ENCODE assay signal across 8 cellular contexts in the genomic region with DNA sequence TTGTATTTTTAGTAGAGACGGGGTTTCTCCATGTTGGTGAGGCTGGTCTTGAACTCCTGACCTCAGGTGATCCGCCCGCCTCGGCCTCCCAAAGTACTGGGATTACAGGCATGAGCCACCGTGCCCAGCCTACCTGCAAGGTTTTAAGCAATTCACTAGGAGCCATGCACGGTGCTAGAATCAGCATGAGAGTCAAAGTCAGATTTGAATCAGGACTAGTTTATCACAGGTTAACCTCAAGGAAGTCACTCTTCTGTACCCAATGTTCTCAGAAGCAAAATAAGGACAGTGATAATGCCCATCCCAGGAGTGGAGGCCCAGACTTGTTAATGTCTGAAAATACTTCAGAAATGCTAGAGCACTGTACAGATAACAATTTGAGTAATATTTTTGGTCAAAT. TPM values are rescaled to one million over a fixed set of nuclear protein-coding genes. Genes with fewer than 3 reads are reported as not detected.
DNase-seq lines count a peak whose midpoint lies in the region; ATAC-seq lines count a peak whose summit lies in the region.
"Not testable (repeated sequence)": the region's sequence is repeated elsewhere in the genome, so short reads cannot be mapped to it uniquely, and the experiment has no call there.

No MANE protein-coding gene starts in this region.

- not testable (repeated sequence) for DNase-seq in CD4-positive, CD25-positive, alpha-beta regulatory T cell; Jurkat, Clone E6-1 (ENCODE audit: low read depth, low spot score); activated T-cell treated with anti-CD3 and anti-CD28 coated beads, Interleukin-2, amount 50 U/mL, for 72 hours; activated naive CD8-positive, alpha-beta T cell treated with anti-CD3 and anti-CD28 coated beads, Interleukin-2, amount 10 ng/mL, durations not matched to agents 7 days and 5 days; naive thymus-derived CD4-positive, alpha-beta T cell
- peak; percentile 33 for DNase-seq in activated CD4-positive, alpha-beta memory T cell treated with anti-CD3 and anti-CD28 coated beads for 36 hours

- not testable (repeated sequence) for ATAC-seq in CD4-positive, CD25-positive, alpha-beta regulatory T cell (ENCODE audit: low read depth in 2 of 2)
- ATAC-seq in activated T-cell treated with anti-CD3 and anti-CD28 coated beads, Interleukin-2, amount 50 U/mL, for 72 hours (replicated peaks in 1 of 2), result peak; percentile 75 to 77
- ATAC-seq in activated naive CD8-positive, alpha-beta T cell treated with anti-CD3 and anti-CD28 coated beads, Interleukin-2, amount 10 ng/mL, durations not matched to agents 7 days and 5 days (ENCODE audit: low read depth), result peak; percentile 10
- ATAC-seq in naive thymus-derived CD4-positive, alpha-beta T cell, result peak; percentile 43

- POLR2A ChIA-PET in activated CD4-positive, alpha-beta memory T cell treated with anti-CD3 and anti-CD28 coated beads for 36 hours (lab: Charles Lee), result interaction anchor here (0.6 to 0.8 kb wide), 2 partner anchors 90 to 264 kb away, joined by 3 read pairs; no protein-coding TSS in a partner anchor
- POLR2A ChIA-PET in activated naive CD8-positive, alpha-beta T cell treated with anti-CD3 and anti-CD28 coated beads, Interleukin-2, amount 10 ng/mL, durations not matched to agents 7 days and 5 days (lab: Charles Lee); naive thymus-derived CD4-positive, alpha-beta T cell (lab: Charles Lee): not testable (repeated sequence)

- H3K9me3 Mint-ChIP-seq in CD4-positive, CD25-positive, alpha-beta regulatory T cell; T-helper 1 cell treated with Interleukin-12 subunit alpha and Interleukin-12 subunit beta and Interleukin-4 antibody, amounts not matched to agents 30 μg/mL and 1 μg/mL, for 36 hours; activated CD4-positive, alpha-beta memory T cell treated with anti-CD3 and anti-CD28 coated beads for 36 hours; activated T-cell treated with anti-CD3 and anti-CD28 coated beads, Interleukin-2, amount 50 U/mL, for 72 hours; activated naive CD8-positive, alpha-beta T cell treated with anti-CD3 and anti-CD28 coated beads, Interleukin-2, amount 10 ng/mL, durations not matched to agents 7 days and 5 days; naive thymus-derived CD4-positive, alpha-beta T cell; stimulated activated naive CD8-positive, alpha-beta T cell treated with anti-CD3 and anti-CD28 coated beads, Interleukin-15, Interleukin-2, amounts not matched to agents 100 ng/mL and 50 ng/mL, for 24 hours: not testable (repeated sequence)

- H3K4me1 ChIP-seq in CD4-positive, CD25-positive, alpha-beta regulatory T cell (ENCODE audit: control insufficient read depth, insufficient read depth, low read length, poor library complexity, severe bottlenecking), result not testable (repeated sequence)
- peaks cover 0 to 17% of the 10 kb centered on the region in 2 donors for H3K4me1 ChIP-seq in naive thymus-derived CD4-positive, alpha-beta T cell (ENCODE audit: control insufficient read depth in 2 of 2, insufficient read depth in 2 of 2, low read length in 2 of 2)

- peaks cover 19 to 41% (median 23%) of the 10 kb centered on the region in 4 donors for H3K4me1 Mint-ChIP-seq in CD4-positive, CD25-positive, alpha-beta regulatory T cell
- peaks cover 15% of the 10 kb centered on the region for H3K4me1 Mint-ChIP-seq in T-helper 1 cell treated with Interleukin-12 subunit alpha and Interleukin-12 subunit beta and Interleukin-4 antibody, amounts not matched to agents 30 μg/mL and 1 μg/mL, for 36 hours (ENCODE audit: low read depth)
- peaks cover 19% of the 10 kb centered on the region for H3K4me1 Mint-ChIP-seq in activated CD4-positive, alpha-beta memory T cell treated with anti-CD3 and anti-CD28 coated beads for 36 hours (ENCODE audit: low read depth)
- H3K4me1 Mint-ChIP-seq in activated T-cell treated with anti-CD3 and anti-CD28 coated beads, Interleukin-2, amount 50 U/mL, for 72 hours (ENCODE audit: low read depth), result peaks cover 18% of the 10 kb centered on the region
- H3K4me1 Mint-ChIP-seq in activated naive CD8-positive, alpha-beta T cell treated with anti-CD3 and anti-CD28 coated beads, Interleukin-2, amount 10 ng/mL, durations not matched to agents 7 days and 5 days, result peaks cover 12% of the 10 kb centered on the region
- peaks cover 21 to 43% (median 35%) of the 10 kb centered on the region in 7 donors for H3K4me1 Mint-ChIP-seq in naive thymus-derived CD4-positive, alpha-beta T cell
- peaks cover 34% of the 10 kb centered on the region for H3K4me1 Mint-ChIP-seq in stimulated activated naive CD8-positive, alpha-beta T cell treated with anti-CD3 and anti-CD28 coated beads, Interleukin-15, Interleukin-2, amounts not matched to agents 100 ng/mL and 50 ng/mL, for 24 hours (ENCODE audit: low read depth)

- peak overlapping the region; percentile 47 for H3K4me3 ChIP-seq in CD4-positive, CD25-positive, alpha-beta regulatory T cell (ENCODE audit: low read depth, low read length)
- peak overlapping the region; percentile 23 for H3K4me3 ChIP-seq in Jurkat, Clone E6-1 (ENCODE audit: low read length)
- H3K4me3 ChIP-seq in naive thymus-derived CD4-positive, alpha-beta T cell (ENCODE audit: low read length), result not testable (repeated sequence)

- intact Hi-C loops in activated CD4-positive, alpha-beta memory T cell treated with anti-CD3 and anti-CD28 coated beads for 36 hours (cut with micrococcal nuclease), result loop anchor here (1.0 to 5.0 kb wide), 2 partner anchors 11 to 91 kb away; no protein-coding TSS in a partner anchor
- intact Hi-C loops in naive thymus-derived CD4-positive, alpha-beta T cell (cut with micrococcal nuclease), result loop anchor here (1.0 kb wide), 1 partner anchor 11 kb away; no protein-coding TSS in a partner anchor

- peak overlapping the region in 1 of 4 donors; percentile 59 for H3K4me3 Mint-ChIP-seq in CD4-positive, CD25-positive, alpha-beta regulatory T cell
- H3K4me3 Mint-ChIP-seq in T-helper 1 cell treated with Interleukin-12 subunit alpha and Interleukin-12 subunit beta and Interleukin-4 antibody, amounts not matched to agents 30 μg/mL and 1 μg/mL, for 36 hours; activated CD4-positive, alpha-beta memory T cell treated with anti-CD3 and anti-CD28 coated beads for 36 hours; activated naive CD8-positive, alpha-beta T cell treated with anti-CD3 and anti-CD28 coated beads, Interleukin-2, amount 10 ng/mL, durations not matched to agents 7 days and 5 days; stimulated activated naive CD8-positive, alpha-beta T cell treated with anti-CD3 and anti-CD28 coated beads, Interleukin-15, Interleukin-2, amounts not matched to agents 100 ng/mL and 50 ng/mL, for 24 hours: not testable (repeated sequence)
- peak overlapping the region in 1 of 2 donors; percentile 76 for H3K4me3 Mint-ChIP-seq in activated T-cell treated with anti-CD3 and anti-CD28 coated beads, Interleukin-2, amount 50 U/mL, for 72 hours
- H3K4me3 Mint-ChIP-seq in naive thymus-derived CD4-positive, alpha-beta T cell, result peak overlapping the region in 1 of 10 donors; percentile 48

- H3K36me3 Mint-ChIP-seq in CD4-positive, CD25-positive, alpha-beta regulatory T cell; T-helper 1 cell treated with Interleukin-12 subunit alpha and Interleukin-12 subunit beta and Interleukin-4 antibody, amounts not matched to agents 30 μg/mL and 1 μg/mL, for 36 hours (ENCODE audit: low read depth); activated CD4-positive, alpha-beta memory T cell treated with anti-CD3 and anti-CD28 coated beads for 36 hours; activated T-cell treated with anti-CD3 and anti-CD28 coated beads, Interleukin-2, amount 50 U/mL, for 72 hours (ENCODE audit: insufficient read depth in 2 of 2); activated naive CD8-positive, alpha-beta T cell treated with anti-CD3 and anti-CD28 coated beads, Interleukin-2, amount 10 ng/mL, durations not matched to agents 7 days and 5 days; naive thymus-derived CD4-positive, alpha-beta T cell: not testable (repeated sequence)
- H3K36me3 Mint-ChIP-seq in stimulated activated naive CD8-positive, alpha-beta T cell treated with anti-CD3 and anti-CD28 coated beads, Interleukin-15, Interleukin-2, amounts not matched to agents 100 ng/mL and 50 ng/mL, for 24 hours (ENCODE audit: low read depth), result peaks cover 13% of the 10 kb centered on the region

- H3K27ac Mint-ChIP-seq in CD4-positive, CD25-positive, alpha-beta regulatory T cell, result peak overlapping the region in 1 of 3 donors; percentile 36
- peak overlapping the region; percentile 36 for H3K27ac Mint-ChIP-seq in T-helper 1 cell treated with Interleukin-12 subunit alpha and Interleukin-12 subunit beta and Interleukin-4 antibody, amounts not matched to agents 30 μg/mL and 1 μg/mL, for 36 hours
- H3K27ac Mint-ChIP-seq in activated CD4-positive, alpha-beta memory T cell treated with anti-CD3 and anti-CD28 coated beads for 36 hours, result peak overlapping the region; percentile 71
- not testable (repeated sequence) for H3K27ac Mint-ChIP-seq in activated T-cell treated with anti-CD3 and anti-CD28 coated beads, Interleukin-2, amount 50 U/mL, for 72 hours; activated naive CD8-positive, alpha-beta T cell treated with anti-CD3 and anti-CD28 coated beads, Interleukin-2, amount 10 ng/mL, durations not matched to agents 7 days and 5 days
- peak overlapping the region in 6 of 9 donors; percentile 62 to 88 (median 82) for H3K27ac Mint-ChIP-seq in naive thymus-derived CD4-positive, alpha-beta T cell
- peak overlapping the region; percentile 65 for H3K27ac Mint-ChIP-seq in stimulated activated naive CD8-positive, alpha-beta T cell treated with anti-CD3 and anti-CD28 coated beads, Interleukin-15, Interleukin-2, amounts not matched to agents 100 ng/mL and 50 ng/mL, for 24 hours

- CTCF ChIA-PET in activated CD4-positive, alpha-beta memory T cell treated with anti-CD3 and anti-CD28 coated beads for 36 hours (lab: Charles Lee); naive thymus-derived CD4-positive, alpha-beta T cell (lab: Charles Lee): not testable (repeated sequence)

- not testable (repeated sequence) for H3K27me3 Mint-ChIP-seq in CD4-positive, CD25-positive, alpha-beta regulatory T cell; T-helper 1 cell treated with Interleukin-12 subunit alpha and Interleukin-12 subunit beta and Interleukin-4 antibody, amounts not matched to agents 30 μg/mL and 1 μg/mL, for 36 hours (ENCODE audit: low read depth); activated CD4-positive, alpha-beta memory T cell treated with anti-CD3 and anti-CD28 coated beads for 36 hours; activated T-cell treated with anti-CD3 and anti-CD28 coated beads, Interleukin-2, amount 50 U/mL, for 72 hours (ENCODE audit: low read depth); activated naive CD8-positive, alpha-beta T cell treated with anti-CD3 and anti-CD28 coated beads, Interleukin-2, amount 10 ng/mL, durations not matched to agents 7 days and 5 days; naive thymus-derived CD4-positive, alpha-beta T cell; stimulated activated naive CD8-positive, alpha-beta T cell treated with anti-CD3 and anti-CD28 coated beads, Interleukin-15, Interleukin-2, amounts not matched to agents 100 ng/mL and 50 ng/mL, for 24 hours

- H3K27ac ChIP-seq in CD4-positive, CD25-positive, alpha-beta regulatory T cell (ENCODE audit: insufficient read depth, low read length, poor library complexity, severe bottlenecking); naive thymus-derived CD4-positive, alpha-beta T cell (ENCODE audit: low read depth, low read length): not testable (repeated sequence)

- not testable (repeated sequence) for H3K36me3 ChIP-seq in CD4-positive, CD25-positive, alpha-beta regulatory T cell (ENCODE audit: control insufficient read depth, insufficient read depth, low read length); naive thymus-derived CD4-positive, alpha-beta T cell (ENCODE audit: control insufficient read depth in 2 of 3, insufficient read depth in 3 of 3, low read length in 3 of 3)

- H3K9me3 ChIP-seq in CD4-positive, CD25-positive, alpha-beta regulatory T cell (ENCODE audit: control insufficient read depth in 2 of 2, low read length in 2 of 2); naive thymus-derived CD4-positive, alpha-beta T cell (ENCODE audit: control insufficient read depth in 2 of 3, low read length in 3 of 3): not testable (repeated sequence)

- H3K27me3 ChIP-seq in CD4-positive, CD25-positive, alpha-beta regulatory T cell (ENCODE audit: control insufficient read depth, insufficient read depth, low read length); naive thymus-derived CD4-positive, alpha-beta T cell (ENCODE audit: control insufficient read depth in 2 of 2, insufficient read depth in 2 of 2, low read length in 2 of 2): not testable (repeated sequence)

RNA-seq across cellular contexts. Expression of a gene that starts 12.7 kb away (rescaled TPM):
- total RNA-seq in CD4-positive, CD25-positive, alpha-beta regulatory T cell, result 16.8 TPM
- polyA plus RNA-seq in CD4-positive, CD25-positive, alpha-beta regulatory T cell, result 10 to 100 TPM; 13.1 to 16.4 (median 14.8) TPM
- polyA plus RNA-seq in Jurkat, Clone E6-1 (2012; ENCODE audit: insufficient read depth, insufficient read length), result 20.3 TPM
- 10 to 100 TPM; 18.4 to 18.7 TPM for total RNA-seq in activated CD4-positive, alpha-beta memory T cell treated with anti-CD3 and anti-CD28 coated beads for 36 hours
- 10 to 100 TPM; 19.9 to 24.2 TPM for total RNA-seq in activated T-cell treated with anti-CD3 and anti-CD28 coated beads, Interleukin-2, amount 50 U/mL, for 72 hours
- 10 to 100 TPM; 19.5 to 21.1 TPM for total RNA-seq in activated naive CD8-positive, alpha-beta T cell treated with anti-CD3 and anti-CD28 coated beads, Interleukin-2, amount 10 ng/mL, durations not matched to agents 7 days and 5 days
- 10 to 100 TPM; 14.4 to 33.8 (median 21.8) TPM for total RNA-seq in naive thymus-derived CD4-positive, alpha-beta T cell
- 10 to 100 TPM in 1 of 2 donors, 1 to 10 TPM in 1; 9.1 to 22.2 TPM for polyA plus RNA-seq in naive thymus-derived CD4-positive, alpha-beta T cell

RNA-seq across cellular contexts. Expression of a gene that starts 20.2 kb away (rescaled TPM):
- total RNA-seq in CD4-positive, CD25-positive, alpha-beta regulatory T cell, result 71.4 TPM
- polyA plus RNA-seq in CD4-positive, CD25-positive, alpha-beta regulatory T cell, result 10 to 100 TPM; 23.1 to 39.9 (median 34.2) TPM
- 62.0 TPM for polyA plus RNA-seq in Jurkat, Clone E6-1 (2012; ENCODE audit: insufficient read depth, insufficient read length)
- total RNA-seq in activated CD4-positive, alpha-beta memory T cell treated with anti-CD3 and anti-CD28 coated beads for 36 hours, result 10 to 100 TPM; 54.6 to 59.3 TPM
- 10 to 100 TPM; 42.3 to 59.3 TPM for total RNA-seq in activated T-cell treated with anti-CD3 and anti-CD28 coated beads, Interleukin-2, amount 50 U/mL, for 72 hours
- 10 to 100 TPM; 78.9 to 84.8 TPM for total RNA-seq in activated naive CD8-positive, alpha-beta T cell treated with anti-CD3 and anti-CD28 coated beads, Interleukin-2, amount 10 ng/mL, durations not matched to agents 7 days and 5 days
- 100 to 1,000 TPM in 2 of 5 experiments, 10 to 100 TPM in 3; 73.1 to 106 (median 89.7) TPM for total RNA-seq in naive thymus-derived CD4-positive, alpha-beta T cell
- 10 to 100 TPM; 28.6 to 43.1 TPM for polyA plus RNA-seq in naive thymus-derived CD4-positive, alpha-beta T cell
